In the genomic region with DNA sequence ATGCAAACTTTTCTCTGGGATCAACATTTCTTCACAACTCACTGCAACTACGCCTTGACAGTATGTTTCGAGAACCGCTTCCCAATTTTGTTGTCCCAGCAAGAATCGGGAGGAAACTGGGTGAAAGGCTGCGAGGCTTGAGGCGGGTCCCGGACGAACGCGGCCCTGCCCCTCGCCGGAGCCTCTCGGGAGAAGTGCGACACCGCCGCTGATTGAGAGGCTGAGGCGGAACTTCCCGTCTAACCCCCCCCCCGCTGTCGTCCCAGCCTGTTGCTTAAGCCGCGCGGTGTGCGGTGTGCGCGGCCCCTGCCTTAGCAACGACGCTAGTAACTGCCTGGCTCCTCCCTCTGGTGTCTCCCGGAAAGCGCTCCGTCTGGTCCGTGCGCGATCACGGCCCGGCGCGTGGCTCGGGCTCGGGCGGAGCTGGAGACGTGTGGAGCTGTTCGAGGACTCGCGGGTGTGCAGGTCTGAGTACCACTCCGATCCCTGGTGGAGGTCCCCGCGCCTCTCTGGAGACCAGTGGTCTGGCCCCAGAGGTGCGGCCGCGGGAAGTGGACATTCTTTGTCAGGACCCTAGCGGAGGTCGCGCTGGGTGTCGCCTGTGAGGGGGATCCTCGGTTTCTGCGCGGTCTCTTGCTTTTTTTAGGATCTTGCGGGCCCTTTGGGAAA, we compare ENCODE assay signal across 8 cellular contexts. TPM values are rescaled to one million over a fixed set of nuclear protein-coding genes. Genes with fewer than 3 reads are reported as not detected.
DNase-seq lines count a peak whose midpoint lies in the region; TF ChIP-seq lines count a peak whose summit lies in the region.

Gene DTWD1, plus strand, starts transcription at position 391 of the 669 bp plus-strand sequence. CDS start 4,120 bp downstream, outside the sequence.
A gene with protein sequence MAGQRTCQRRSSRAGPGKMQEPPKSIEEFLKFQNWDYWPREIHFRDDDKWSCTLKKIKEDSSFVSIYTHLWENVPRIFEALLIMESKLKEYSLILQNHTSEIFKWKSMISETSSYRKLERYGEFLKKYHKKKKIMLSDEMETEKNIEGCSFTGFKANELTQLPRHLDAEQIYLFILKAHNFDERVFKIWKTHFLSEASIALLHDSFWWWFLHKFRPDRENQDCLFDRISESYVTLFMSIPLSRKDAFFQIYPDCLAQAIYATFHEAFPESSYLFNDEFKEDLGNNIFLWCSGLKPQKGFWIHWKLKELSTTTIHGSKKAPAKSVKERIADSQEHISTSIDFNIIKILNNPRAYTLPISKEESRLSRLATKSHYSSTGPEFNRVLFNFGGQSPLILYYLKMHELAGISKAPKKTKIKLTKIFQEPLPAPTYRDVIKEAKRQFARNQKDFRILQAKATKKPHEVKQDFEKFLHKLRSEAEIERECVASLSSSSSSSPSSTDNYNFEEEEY (minus strand): TSS at position 161 of the 669 bp plus-strand sequence. CDS start 5,647 bp downstream, outside the sequence.

- peaks cover 6% of the 10 kb centered on the region for H3K36me3 ChIP-seq in suprapubic skin

- peaks cover 2% of the 10 kb centered on the region; the same call in 1 of the 2 replicates for H3K27me3 Mint-ChIP-seq in HFFc6 (ENCODE audit: insufficient read depth)
- H3K27me3 Mint-ChIP-seq in activated naive CD4-positive, alpha-beta T cell treated with anti-CD3 and anti-CD28 coated beads, Interleukin-2, amount 10 ng/mL, durations not matched to agents 7 days and 5 days = no peaks in the 10 kb centered on the region

- peak; percentile 97 for DNase-seq in GM04504 (ENCODE audit: low read depth)
- peak; percentile 95 for DNase-seq in HFFc6
- DNase-seq in NAMALWA (ENCODE audit: low spot score) = peak; percentile 97
- peak; percentile 96 for DNase-seq in SK-MEL-5 (ENCODE audit: low read depth, low spot score)
- DNase-seq in activated naive CD4-positive, alpha-beta T cell treated with anti-CD3 and anti-CD28 coated beads, Interleukin-2, amount 10 ng/mL, durations not matched to agents 7 days and 5 days = peak; percentile 96
- peak; percentile 97 for DNase-seq in globus pallidus (ENCODE audit: low spot score)
- peak; percentile 56 to 97 (median 93) for DNase-seq in nucleus accumbens (lab: John Stamatoyannopoulos, UW)
- DNase-seq in suprapubic skin (ENCODE audit: low spot score in 2 of 2) = peak; percentile 98

- peaks cover 14% of the 10 kb centered on the region for H3K9me3 Mint-ChIP-seq in HFFc6
- peaks cover 6% of the 10 kb centered on the region for H3K9me3 Mint-ChIP-seq in activated naive CD4-positive, alpha-beta T cell treated with anti-CD3 and anti-CD28 coated beads, Interleukin-2, amount 10 ng/mL, durations not matched to agents 7 days and 5 days

- peaks cover 67% of the 10 kb centered on the region for H3K4me1 Mint-ChIP-seq in HFFc6 (ENCODE audit: low read depth)
- H3K4me1 Mint-ChIP-seq in activated naive CD4-positive, alpha-beta T cell treated with anti-CD3 and anti-CD28 coated beads, Interleukin-2, amount 10 ng/mL, durations not matched to agents 7 days and 5 days = peaks cover 45% of the 10 kb centered on the region

- peaks cover 50% of the 10 kb centered on the region for H3K36me3 Mint-ChIP-seq in HFFc6 (ENCODE audit: low read depth)
- peaks cover 18% of the 10 kb centered on the region for H3K36me3 Mint-ChIP-seq in activated naive CD4-positive, alpha-beta T cell treated with anti-CD3 and anti-CD28 coated beads, Interleukin-2, amount 10 ng/mL, durations not matched to agents 7 days and 5 days

- peak within 1 kb of the TSS; percentile 94 for H3K27ac ChIP-seq in suprapubic skin

- H3K9me3 ChIP-seq in suprapubic skin = no peaks in the 10 kb centered on the region

- peak; percentile 26 to 86 for TF ChIP-seq POLR2A in suprapubic skin (IDR thresholded peaks at IDR 0.05)

- WGBS in suprapubic skin = under 1% methylated on average over 28 of the region's 59 CpGs

- TF ChIP-seq EP300 in suprapubic skin (IDR thresholded peaks at IDR 0.05) = no peak

- peaks cover 29% of the 10 kb centered on the region for H3K4me1 ChIP-seq in suprapubic skin

- H3K4me3 ChIP-seq in suprapubic skin = peak within 1 kb of the TSS; percentile 87

- no peaks in the 10 kb centered on the region for H3K27me3 ChIP-seq in suprapubic skin

- CTCF ChIA-PET in activated naive CD4-positive, alpha-beta T cell treated with anti-CD3 and anti-CD28 coated beads, Interleukin-2, amount 10 ng/mL, durations not matched to agents 7 days and 5 days (lab: Charles Lee) = no interaction called here

- H3K27ac Mint-ChIP-seq in HFFc6 = peak within 1 kb of the TSS; percentile 98
- peak within 1 kb of the TSS; percentile 93 for H3K27ac Mint-ChIP-seq in activated naive CD4-positive, alpha-beta T cell treated with anti-CD3 and anti-CD28 coated beads, Interleukin-2, amount 10 ng/mL, durations not matched to agents 7 days and 5 days

- no peak; the same call in 1 of the 2 replicates for TF ChIP-seq CTCF in HFFc6 (IDR thresholded peaks at IDR 0.05)
- no peak for TF ChIP-seq CTCF in suprapubic skin (IDR thresholded peaks at IDR 0.05)

- H3K4me3 Mint-ChIP-seq in HFFc6 = peak within 1 kb of the TSS; percentile 98
- peak within 1 kb of the TSS; percentile 97 for H3K4me3 Mint-ChIP-seq in activated naive CD4-positive, alpha-beta T cell treated with anti-CD3 and anti-CD28 coated beads, Interleukin-2, amount 10 ng/mL, durations not matched to agents 7 days and 5 days

- in situ Hi-C loops in SK-MEL-5 (cut with HindIII; ENCODE audit: low pct_unique_long_range_greater_than_20kb, low sequenced_read_pairs) = no loop called here

RNA-seq across cellular contexts. Expression of gene DTWD1, which starts in this region (rescaled TPM):
- total RNA-seq in HFFc6 (2021; fragmentation: NEBNext Ultra II Directional; extraction: Animal tissue kit (Norgen Biotek cat#: 25700)) = 10 to 100 TPM; 43.5 to 48.2 (median 46.8) TPM
- 20.5 and 29.6 TPM in 2 replicates for total RNA-seq in SK-MEL-5 (2014; rRNA removed; shearing (Covaris generic))
- polyA plus RNA-seq in SK-MEL-5 (2015; cell fraction: cytosol; rRNA removed) = 11.3 and 11.4 TPM in 2 replicates
- 21.7 and 39.1 TPM in 2 replicates for polyA plus RNA-seq in SK-MEL-5 (2015; cell fraction: nucleus; rRNA removed)
- 10 to 100 TPM; 12.3 to 40.6 (median 15.8) TPM for total RNA-seq in suprapubic skin

RNA-seq across cellular contexts. Expression of the second gene that starts in this region (rescaled TPM):
- 1 to 10 TPM; 4.3 to 7.5 (median 5.7) TPM for total RNA-seq in HFFc6 (2021; fragmentation: NEBNext Ultra II Directional; extraction: Animal tissue kit (Norgen Biotek cat#: 25700))
- 2.6 and 3.2 TPM in 2 replicates for total RNA-seq in SK-MEL-5 (2014; rRNA removed; shearing (Covaris generic))
- polyA plus RNA-seq in SK-MEL-5 (2015; cell fraction: cytosol; rRNA removed) = 3.3 and 4.1 TPM in 2 replicates
- polyA plus RNA-seq in SK-MEL-5 (2015; cell fraction: nucleus; rRNA removed) = 0.93 and 5.1 TPM in 2 replicates
- total RNA-seq in suprapubic skin = 1 to 10 TPM; 2.1 to 8.0 (median 5.1) TPM

Comparison
In these comparisons a context has a peak if more than half of its experiments do, and no peak if none do; other contexts are left out.
1. Peak in every context shown above with its lines: DNase-seq, H3K4me3 ChIP-seq and H3K27ac ChIP-seq.